22 cellular contexts compared by ENCODE assay signal in genomic region chr20:22285555-22285954, GRCh38.
"Had no signal": no experiment of that assay in that cellular context is flagged by ENCODE, and none has a peak within 500 bp of the region (broad histone marks: within the 10 kb centered on the region; RNA-seq: fewer than 3 reads in every experiment).

No MANE protein-coding gene starts in this region.

- ATAC-seq: activated CD4-positive, CD25-positive, alpha-beta regulatory T cell treated with anti-CD3 and anti-CD28 coated beads, Interleukin-2, amount 50 U/mL, for 24 hours; activated naive CD4-positive, alpha-beta T cell treated with anti-CD3 and anti-CD28 coated beads, Interleukin-2, amount 50 U/mL, for 72 hours; left ventricle myocardium superior; mucosa of descending colon; stimulated activated naive CD8-positive, alpha-beta T cell treated with anti-CD3 and anti-CD28 coated beads, Interleukin-15, Interleukin-2, amounts not matched to agents 100 U/mL and 50 U/mL, for 24 hours had no signal

- DNase-seq: activated CD4-positive, alpha-beta T cell treated with anti-CD3 and anti-CD28 coated beads, Interleukin-2, amount 50 U/mL, for 1 hour; activated CD8-positive, alpha-beta memory T cell treated with anti-CD3 and anti-CD28 coated beads for 24 hours; activated CD8-positive, alpha-beta memory T cell treated with anti-CD3 and anti-CD28 coated beads, Interleukin-2, amount 50 U/mL, for 48 hours; activated gamma-delta T cell treated with Interleukin-2 at 50 U/mL for 16 hours; adrenal gland; erythroblast; hypothalamus; left ventricle myocardium superior; mucosa of descending colon; naive B cell; retina; stimulated activated CD4-positive, alpha-beta T cell treated with anti-CD3 and anti-CD28 coated beads, Interleukin-2, amount 100 ng/mL, for 24 hours; stimulated activated naive CD8-positive, alpha-beta T cell treated with anti-CD3 and anti-CD28 coated beads, Interleukin-15, Interleukin-2, amounts not matched to agents 100 U/mL and 50 U/mL, for 24 hours; substantia nigra; T1000 had no signal

- H3K4me1 ChIP-seq: adrenal gland, breast epithelium had no signal

- H3K27me3 ChIP-seq: adrenal gland had no signal

- H3K9me3 ChIP-seq: adrenal gland, breast epithelium, mucosa of descending colon had no signal

- H3K36me3 Mint-ChIP-seq: activated naive CD4-positive, alpha-beta T cell treated with anti-CD3 and anti-CD28 coated beads, Interleukin-2, amount 50 U/mL, for 72 hours; memory B cell; naive B cell; type B pancreatic cell had no signal

- H3K36me3 ChIP-seq: adrenal gland, breast epithelium had no signal

- H3K9me3 Mint-ChIP-seq: neural crest cell had no signal

- H3K4me1 Mint-ChIP-seq: memory B cell, naive B cell, neural crest cell had no signal

- H3K4me3 Mint-ChIP-seq: memory B cell, naive B cell, neural crest cell, type B pancreatic cell had no signal

- H3K4me3 ChIP-seq: adrenal gland, breast epithelium, coronary artery, mucosa of descending colon had no signal

- H3K27ac ChIP-seq: adrenal gland, breast epithelium, coronary artery had no signal

- H3K27ac Mint-ChIP-seq: activated naive CD4-positive, alpha-beta T cell treated with anti-CD3 and anti-CD28 coated beads, Interleukin-2, amount 50 U/mL, for 72 hours; memory B cell; naive B cell; type B pancreatic cell had no signal
